In the genomic region with DNA sequence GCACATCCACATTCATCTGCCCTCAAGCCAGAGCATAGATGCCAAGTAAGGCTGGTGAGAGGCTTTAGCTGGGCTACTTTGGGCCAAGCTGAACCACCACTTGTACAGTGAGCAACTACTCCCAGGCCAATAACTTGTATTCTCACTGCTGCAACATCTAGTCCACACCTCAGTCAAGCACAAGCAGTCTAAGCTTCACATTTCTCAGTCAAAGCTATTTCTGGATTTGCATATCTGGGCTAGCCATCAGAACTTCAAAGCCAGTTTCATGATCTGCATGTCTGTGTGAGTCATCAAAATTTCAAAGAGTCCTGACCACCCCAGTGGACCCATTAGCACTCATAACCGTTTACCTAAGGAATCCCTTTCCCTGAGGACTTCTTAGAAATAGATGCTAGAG, we compare ENCODE assay signal across 1 cellular context.
TF ChIP-seq lines count a peak whose summit lies in the region.

No MANE protein-coding gene starts in this region.

TF ChIP-seq in K562, 482 proteins besides CTCF, POLR2A, EP300 and RAD21 (continued from another document and continues in another):
- TF ChIP-seq SMC3 (conservative IDR thresholded peaks at IDR 0.05; ENCODE audit: insufficient read depth, low read depth, low read length) (no peak), TCF7 (IDR thresholded peaks at IDR 0.05; ENCODE audit: borderline replicate concordance) (peak; percentile 90; the same call in 1 of the 2 replicates), MAFG (tag; conservative IDR thresholded peaks at IDR 0.05) (peak; percentile 55), JUND (IDR thresholded peaks at IDR 0.05; ENCODE audit: borderline replicate concordance, low read depth, low read length) (peak; percentile 46; the same call in 1 of the 2 replicates), JUND (tag; IDR thresholded peaks at IDR 0.05; ENCODE audit: borderline replicate concordance, low read depth, low read length) (no peak), NONO (IDR thresholded peaks at IDR 0.05; ENCODE audit: low read depth in 2 of 2, low read length in 1 of 2) (no peak), ZNF766 (CRISPR knock-in tag; conservative IDR thresholded peaks at IDR 0.05) (no peak), TCF7L2 (IDR thresholded peaks at IDR 0.05; ENCODE audit: low read depth, low read length) (peak; percentile 57; the same call in 1 of the 2 replicates), ZBTB1 (CRISPR knock-in tag; IDR thresholded peaks at IDR 0.05; ENCODE audit: borderline replicate concordance, low read depth) (no peak), NCOR1 (IDR thresholded peaks at IDR 0.05) (no peak), SMARCC2 (IDR thresholded peaks at IDR 0.05; ENCODE audit: low read depth) (no peak), ZFX (CRISPR knock-in tag; IDR thresholded peaks at IDR 0.05) (no peak), NR2F6 (CRISPR knock-in tag; IDR thresholded peaks at IDR 0.05) (no peak), ERF (CRISPR knock-in tag; IDR thresholded peaks at IDR 0.05) (no peak), GTF2A2 (tag; IDR thresholded peaks at IDR 0.05) (no peak), SMAD4 (CRISPR knock-in tag; conservative IDR thresholded peaks at IDR 0.05) (peak; percentile 71), C11orf30 (IDR thresholded peaks at IDR 0.05; ENCODE audit: low read depth) (peak; percentile 37), ZNF282 (CRISPR knock-in tag; IDR thresholded peaks at IDR 0.05) (no peak), NR1H2 (CRISPR knock-in tag; IDR thresholded peaks at IDR 0.05) (no peak), PML (IDR thresholded peaks at IDR 0.05; ENCODE audit: low read length) (no peak), HDAC2 (IDR thresholded peaks at IDR 0.05) (no peak), TAF9B (IDR thresholded peaks at IDR 0.05; ENCODE audit: partially characterized antibody) (no peak), RFX7 (CRISPR knock-in tag; IDR thresholded peaks at IDR 0.05) (no peak), HDAC3 (IDR thresholded peaks at IDR 0.05; ENCODE audit: borderline replicate concordance, partially characterized antibody) (no peak), ZNF551 (CRISPR knock-in tag; IDR thresholded peaks at IDR 0.05) (no peak), LEF1 (IDR thresholded peaks at IDR 0.05) (peak; percentile 55; the same call in 1 of the 2 replicates), NFE2 (IDR thresholded peaks at IDR 0.05; ENCODE audit: low read depth) (peak; percentile 59), TAL1 (IDR thresholded peaks at IDR 0.05) (no peak), CC2D1A (IDR thresholded peaks at IDR 0.05) (no peak), ZNF316 (IDR thresholded peaks at IDR 0.05) (peak; percentile 12; the same call in 1 of the 2 replicates), ZNF134 (CRISPR knock-in tag; conservative IDR thresholded peaks at IDR 0.05) (no peak), CBFB (CRISPR knock-in tag; IDR thresholded peaks at IDR 0.05) (no peak), FOSL1 (tag; conservative IDR thresholded peaks at IDR 0.05) (0 out of 2 replicates have a peak, but pooled peaks have one; percentile 46), POLR2G (IDR thresholded peaks at IDR 0.05; ENCODE audit: low read depth, low read length) (no peak), ZNF174 (CRISPR knock-in tag; IDR thresholded peaks at IDR 0.05) (no peak)
- TF ChIP-seq, protein P1, sequence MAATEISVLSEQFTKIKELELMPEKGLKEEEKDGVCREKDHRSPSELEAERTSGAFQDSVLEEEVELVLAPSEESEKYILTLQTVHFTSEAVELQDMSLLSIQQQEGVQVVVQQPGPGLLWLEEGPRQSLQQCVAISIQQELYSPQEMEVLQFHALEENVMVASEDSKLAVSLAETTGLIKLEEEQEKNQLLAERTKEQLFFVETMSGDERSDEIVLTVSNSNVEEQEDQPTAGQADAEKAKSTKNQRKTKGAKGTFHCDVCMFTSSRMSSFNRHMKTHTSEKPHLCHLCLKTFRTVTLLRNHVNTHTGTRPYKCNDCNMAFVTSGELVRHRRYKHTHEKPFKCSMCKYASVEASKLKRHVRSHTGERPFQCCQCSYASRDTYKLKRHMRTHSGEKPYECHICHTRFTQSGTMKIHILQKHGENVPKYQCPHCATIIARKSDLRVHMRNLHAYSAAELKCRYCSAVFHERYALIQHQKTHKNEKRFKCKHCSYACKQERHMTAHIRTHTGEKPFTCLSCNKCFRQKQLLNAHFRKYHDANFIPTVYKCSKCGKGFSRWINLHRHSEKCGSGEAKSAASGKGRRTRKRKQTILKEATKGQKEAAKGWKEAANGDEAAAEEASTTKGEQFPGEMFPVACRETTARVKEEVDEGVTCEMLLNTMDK (IDR thresholded peaks at IDR 0.05; ENCODE audit: borderline replicate concordance, insufficient read depth, low read depth, low read length, poor library complexity, severe bottlenecking), result no peak
- TF ChIP-seq, protein P2, sequence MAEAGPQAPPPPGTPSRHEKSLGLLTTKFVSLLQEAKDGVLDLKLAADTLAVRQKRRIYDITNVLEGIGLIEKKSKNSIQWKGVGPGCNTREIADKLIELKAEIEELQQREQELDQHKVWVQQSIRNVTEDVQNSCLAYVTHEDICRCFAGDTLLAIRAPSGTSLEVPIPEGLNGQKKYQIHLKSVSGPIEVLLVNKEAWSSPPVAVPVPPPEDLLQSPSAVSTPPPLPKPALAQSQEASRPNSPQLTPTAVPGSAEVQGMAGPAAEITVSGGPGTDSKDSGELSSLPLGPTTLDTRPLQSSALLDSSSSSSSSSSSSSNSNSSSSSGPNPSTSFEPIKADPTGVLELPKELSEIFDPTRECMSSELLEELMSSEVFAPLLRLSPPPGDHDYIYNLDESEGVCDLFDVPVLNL (CRISPR knock-in tag; IDR thresholded peaks at IDR 0.05; ENCODE audit: low read depth), result no peak
- TF ChIP-seq, protein P3, sequence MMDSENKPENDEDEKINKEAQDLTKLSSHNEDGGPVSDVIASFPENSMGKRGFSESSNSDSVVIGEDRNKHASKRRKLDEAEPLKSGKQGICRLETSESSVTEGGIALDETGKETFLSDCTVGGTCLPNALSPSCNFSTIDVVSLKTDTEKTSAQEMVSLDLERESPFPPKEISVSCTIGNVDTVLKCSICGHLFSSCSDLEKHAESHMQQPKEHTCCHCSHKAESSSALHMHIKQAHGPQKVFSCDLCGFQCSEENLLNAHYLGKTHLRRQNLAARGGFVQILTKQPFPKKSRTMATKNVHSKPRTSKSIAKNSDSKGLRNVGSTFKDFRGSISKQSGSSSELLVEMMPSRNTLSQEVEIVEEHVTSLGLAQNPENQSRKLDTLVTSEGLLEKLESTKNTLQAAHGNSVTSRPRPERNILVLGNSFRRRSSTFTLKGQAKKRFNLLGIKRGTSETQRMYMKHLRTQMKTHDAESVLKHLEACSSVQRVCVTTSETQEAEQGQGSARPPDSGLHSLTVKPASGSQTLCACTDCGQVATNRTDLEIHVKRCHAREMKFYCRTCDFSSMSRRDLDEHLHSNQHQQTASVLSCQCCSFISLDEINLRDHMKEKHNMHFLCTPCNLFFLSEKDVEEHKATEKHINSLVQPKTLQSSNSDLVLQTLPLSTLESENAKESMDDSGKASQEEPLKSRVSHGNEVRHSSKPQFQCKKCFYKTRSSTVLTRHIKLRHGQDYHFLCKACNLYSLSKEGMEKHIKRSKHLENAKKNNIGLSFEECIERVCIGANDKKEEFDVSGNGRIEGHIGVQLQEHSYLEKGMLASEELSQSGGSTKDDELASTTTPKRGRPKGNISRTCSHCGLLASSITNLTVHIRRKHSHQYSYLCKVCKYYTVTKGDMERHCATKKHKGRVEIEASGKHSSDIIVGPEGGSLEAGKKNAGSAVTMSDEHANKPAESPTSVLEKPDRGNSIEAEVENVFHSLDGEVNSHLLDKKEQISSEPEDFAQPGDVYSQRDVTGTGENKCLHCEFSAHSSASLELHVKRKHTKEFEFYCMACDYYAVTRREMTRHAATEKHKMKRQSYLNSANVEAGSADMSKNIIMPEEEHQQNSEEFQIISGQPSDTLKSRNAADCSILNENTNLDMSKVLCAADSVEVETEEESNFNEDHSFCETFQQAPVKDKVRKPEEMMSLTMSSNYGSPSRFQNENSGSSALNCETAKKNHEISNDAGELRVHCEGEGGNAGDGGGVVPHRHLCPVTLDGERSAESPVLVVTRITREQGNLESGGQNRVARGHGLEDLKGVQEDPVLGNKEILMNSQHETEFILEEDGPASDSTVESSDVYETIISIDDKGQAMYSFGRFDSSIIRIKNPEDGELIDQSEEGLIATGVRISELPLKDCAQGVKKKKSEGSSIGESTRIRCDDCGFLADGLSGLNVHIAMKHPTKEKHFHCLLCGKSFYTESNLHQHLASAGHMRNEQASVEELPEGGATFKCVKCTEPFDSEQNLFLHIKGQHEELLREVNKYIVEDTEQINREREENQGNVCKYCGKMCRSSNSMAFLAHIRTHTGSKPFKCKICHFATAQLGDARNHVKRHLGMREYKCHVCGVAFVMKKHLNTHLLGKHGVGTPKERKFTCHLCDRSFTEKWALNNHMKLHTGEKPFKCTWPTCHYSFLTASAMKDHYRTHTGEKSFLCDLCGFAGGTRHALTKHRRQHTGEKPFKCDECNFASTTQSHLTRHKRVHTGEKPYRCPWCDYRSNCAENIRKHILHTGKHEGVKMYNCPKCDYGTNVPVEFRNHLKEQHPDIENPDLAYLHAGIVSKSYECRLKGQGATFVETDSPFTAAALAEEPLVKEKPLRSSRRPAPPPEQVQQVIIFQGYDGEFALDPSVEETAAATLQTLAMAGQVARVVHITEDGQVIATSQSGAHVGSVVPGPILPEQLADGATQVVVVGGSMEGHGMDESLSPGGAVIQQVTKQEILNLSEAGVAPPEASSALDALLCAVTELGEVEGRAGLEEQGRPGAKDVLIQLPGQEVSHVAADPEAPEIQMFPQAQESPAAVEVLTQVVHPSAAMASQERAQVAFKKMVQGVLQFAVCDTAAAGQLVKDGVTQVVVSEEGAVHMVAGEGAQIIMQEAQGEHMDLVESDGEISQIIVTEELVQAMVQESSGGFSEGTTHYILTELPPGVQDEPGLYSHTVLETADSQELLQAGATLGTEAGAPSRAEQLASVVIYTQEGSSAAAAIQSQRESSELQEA (IDR thresholded peaks at IDR 0.05; ENCODE audit: low read depth), result no peak
- TF ChIP-seq, protein P4, sequence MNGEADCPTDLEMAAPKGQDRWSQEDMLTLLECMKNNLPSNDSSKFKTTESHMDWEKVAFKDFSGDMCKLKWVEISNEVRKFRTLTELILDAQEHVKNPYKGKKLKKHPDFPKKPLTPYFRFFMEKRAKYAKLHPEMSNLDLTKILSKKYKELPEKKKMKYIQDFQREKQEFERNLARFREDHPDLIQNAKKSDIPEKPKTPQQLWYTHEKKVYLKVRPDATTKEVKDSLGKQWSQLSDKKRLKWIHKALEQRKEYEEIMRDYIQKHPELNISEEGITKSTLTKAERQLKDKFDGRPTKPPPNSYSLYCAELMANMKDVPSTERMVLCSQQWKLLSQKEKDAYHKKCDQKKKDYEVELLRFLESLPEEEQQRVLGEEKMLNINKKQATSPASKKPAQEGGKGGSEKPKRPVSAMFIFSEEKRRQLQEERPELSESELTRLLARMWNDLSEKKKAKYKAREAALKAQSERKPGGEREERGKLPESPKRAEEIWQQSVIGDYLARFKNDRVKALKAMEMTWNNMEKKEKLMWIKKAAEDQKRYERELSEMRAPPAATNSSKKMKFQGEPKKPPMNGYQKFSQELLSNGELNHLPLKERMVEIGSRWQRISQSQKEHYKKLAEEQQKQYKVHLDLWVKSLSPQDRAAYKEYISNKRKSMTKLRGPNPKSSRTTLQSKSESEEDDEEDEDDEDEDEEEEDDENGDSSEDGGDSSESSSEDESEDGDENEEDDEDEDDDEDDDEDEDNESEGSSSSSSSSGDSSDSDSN (IDR thresholded peaks at IDR 0.05; ENCODE audit: borderline replicate concordance in 1 of 2, low read depth in 2 of 2, low read length in 2 of 2), result no peak
- TF ChIP-seq, protein P5, sequence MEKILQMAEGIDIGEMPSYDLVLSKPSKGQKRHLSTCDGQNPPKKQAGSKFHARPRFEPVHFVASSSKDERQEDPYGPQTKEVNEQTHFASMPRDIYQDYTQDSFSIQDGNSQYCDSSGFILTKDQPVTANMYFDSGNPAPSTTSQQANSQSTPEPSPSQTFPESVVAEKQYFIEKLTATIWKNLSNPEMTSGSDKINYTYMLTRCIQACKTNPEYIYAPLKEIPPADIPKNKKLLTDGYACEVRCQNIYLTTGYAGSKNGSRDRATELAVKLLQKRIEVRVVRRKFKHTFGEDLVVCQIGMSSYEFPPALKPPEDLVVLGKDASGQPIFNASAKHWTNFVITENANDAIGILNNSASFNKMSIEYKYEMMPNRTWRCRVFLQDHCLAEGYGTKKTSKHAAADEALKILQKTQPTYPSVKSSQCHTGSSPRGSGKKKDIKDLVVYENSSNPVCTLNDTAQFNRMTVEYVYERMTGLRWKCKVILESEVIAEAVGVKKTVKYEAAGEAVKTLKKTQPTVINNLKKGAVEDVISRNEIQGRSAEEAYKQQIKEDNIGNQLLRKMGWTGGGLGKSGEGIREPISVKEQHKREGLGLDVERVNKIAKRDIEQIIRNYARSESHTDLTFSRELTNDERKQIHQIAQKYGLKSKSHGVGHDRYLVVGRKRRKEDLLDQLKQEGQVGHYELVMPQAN (IDR thresholded peaks at IDR 0.05; ENCODE audit: borderline replicate concordance), result no peak
- TF ChIP-seq, protein P6, sequence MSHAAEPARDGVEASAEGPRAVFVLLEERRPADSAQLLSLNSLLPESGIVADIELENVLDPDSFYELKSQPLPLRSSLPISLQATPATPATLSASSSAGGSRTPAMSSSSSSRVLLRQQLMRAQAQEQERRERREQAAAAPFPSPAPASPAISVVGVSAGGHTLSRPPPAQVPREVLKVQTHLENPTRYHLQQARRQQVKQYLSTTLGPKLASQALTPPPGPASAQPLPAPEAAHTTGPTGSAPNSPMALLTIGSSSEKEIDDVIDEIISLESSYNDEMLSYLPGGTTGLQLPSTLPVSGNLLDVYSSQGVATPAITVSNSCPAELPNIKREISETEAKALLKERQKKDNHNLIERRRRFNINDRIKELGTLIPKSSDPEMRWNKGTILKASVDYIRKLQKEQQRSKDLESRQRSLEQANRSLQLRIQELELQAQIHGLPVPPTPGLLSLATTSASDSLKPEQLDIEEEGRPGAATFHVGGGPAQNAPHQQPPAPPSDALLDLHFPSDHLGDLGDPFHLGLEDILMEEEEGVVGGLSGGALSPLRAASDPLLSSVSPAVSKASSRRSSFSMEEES (CRISPR knock-in tag; IDR thresholded peaks at IDR 0.05), result no peak
- TF ChIP-seq, protein P7, sequence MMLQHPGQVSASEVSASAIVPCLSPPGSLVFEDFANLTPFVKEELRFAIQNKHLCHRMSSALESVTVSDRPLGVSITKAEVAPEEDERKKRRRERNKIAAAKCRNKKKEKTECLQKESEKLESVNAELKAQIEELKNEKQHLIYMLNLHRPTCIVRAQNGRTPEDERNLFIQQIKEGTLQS (IDR thresholded peaks at IDR 0.05), result peak; percentile 37; the same call in 1 of the 2 replicates
- TF ChIP-seq, protein P7 (CRISPR knock-in tag; conservative IDR thresholded peaks at IDR 0.05), result no peak
